ENCODE assay signal across 1 cellular context in genomic region chr17:74987909-74988711, GRCh38.
TF ChIP-seq lines count a peak whose summit lies in the region.

No MANE protein-coding gene starts in this region.

TF ChIP-seq in K562, 482 proteins besides CTCF, POLR2A, EP300 and RAD21 (continued from another document):
- no peak for TF ChIP-seq E2F6 (IDR thresholded peaks at IDR 0.05; ENCODE audit: borderline replicate concordance in 1 of 2, extremely low read depth in 1 of 2, insufficient read depth in 1 of 2, insufficient read length in 1 of 2, low read depth in 1 of 2, low read length in 1 of 2, poor library complexity in 1 of 2, severe bottlenecking in 1 of 2)
- no peak for TF ChIP-seq NFXL1 (CRISPR knock-in tag; IDR thresholded peaks at IDR 0.05)
- peak; percentile 55; the same call in 1 of the 2 replicates for TF ChIP-seq RB1 (IDR thresholded peaks at IDR 0.05; ENCODE audit: low read depth)
- TF ChIP-seq ZFP36 (IDR thresholded peaks at IDR 0.05; ENCODE audit: low read depth, low read length, partially characterized antibody), result no peak
- peak; percentile 27; the same call in 1 of the 2 replicates for TF ChIP-seq TARDBP (IDR thresholded peaks at IDR 0.05)
- TF ChIP-seq FOS (IDR thresholded peaks at IDR 0.05; ENCODE audit: extremely low read depth, insufficient read length), result no peak
- TF ChIP-seq UBTF (IDR thresholded peaks at IDR 0.05; ENCODE audit: borderline replicate concordance in 1 of 2, low read depth in 2 of 2, low read length in 2 of 2), result peak; percentile 53 to 88; a peak in 3 of 4 replicates
- 0 out of 2 replicates have a peak, but pooled peaks have one; percentile 41 for TF ChIP-seq ZNF12 (CRISPR knock-in tag; IDR thresholded peaks at IDR 0.05)
- peak; percentile 37 to 69; a peak in 3 of 4 replicates for TF ChIP-seq MNT (conservative IDR thresholded peaks at IDR 0.05)
- no peak for TF ChIP-seq NCOA1 (IDR thresholded peaks at IDR 0.05; ENCODE audit: low read depth)
- no peak for TF ChIP-seq ZNF561 (CRISPR knock-in tag; conservative IDR thresholded peaks at IDR 0.05)
- TF ChIP-seq ATF1 (CRISPR knock-in tag; IDR thresholded peaks at IDR 0.05), result 0 out of 2 replicates have a peak, but pooled peaks have one; percentile 7
- no peak for TF ChIP-seq ATF1 (tag; IDR thresholded peaks at IDR 0.05)
- TF ChIP-seq KDM5B (IDR thresholded peaks at IDR 0.05; ENCODE audit: insufficient replicate concordance, low read depth, low read length), result peak; percentile 69
- TF ChIP-seq EP400 (IDR thresholded peaks at IDR 0.05), result peak; percentile 64
- no peak for TF ChIP-seq KLF16 (IDR thresholded peaks at IDR 0.05)
- TF ChIP-seq TCF3 (CRISPR knock-in tag; IDR thresholded peaks at IDR 0.05), result no peak
- no peak for TF ChIP-seq SNAPC5 (CRISPR knock-in tag; IDR thresholded peaks at IDR 0.05)
- peak; percentile 32 for TF ChIP-seq SAP30 (IDR thresholded peaks at IDR 0.05; ENCODE audit: borderline replicate concordance, insufficient read depth, low read depth, low read length, poor library complexity, severe bottlenecking)
- TF ChIP-seq RBM14 (IDR thresholded peaks at IDR 0.05; ENCODE audit: borderline replicate concordance, insufficient read depth, low read depth, low read length), result peak; percentile 88; the same call in 1 of the 2 replicates
- TF ChIP-seq ZNF407 (IDR thresholded peaks at IDR 0.05; ENCODE audit: low read depth), result no peak
- TF ChIP-seq MAFF (IDR thresholded peaks at IDR 0.05; ENCODE audit: low read length), result no peak
- TF ChIP-seq ZBTB34 (CRISPR knock-in tag; IDR thresholded peaks at IDR 0.05), result no peak
- no peak for TF ChIP-seq CC2D1A (IDR thresholded peaks at IDR 0.05)
- 0 out of 2 replicates have a peak, but pooled peaks have one; percentile 46 for TF ChIP-seq ETV1 (tag; conservative IDR thresholded peaks at IDR 0.05; ENCODE audit: low read depth)
- TF ChIP-seq HNRNPLL (IDR thresholded peaks at IDR 0.05; ENCODE audit: low read depth, low read length, poor library complexity, severe bottlenecking), result peak; percentile 21
- 0 out of 2 replicates have a peak, but pooled peaks have one; percentile 16 for TF ChIP-seq FOSL1 (tag; conservative IDR thresholded peaks at IDR 0.05)
- TF ChIP-seq PHF8 (IDR thresholded peaks at IDR 0.05; ENCODE audit: borderline replicate concordance, low read length), result peak; percentile 39; the same call in 1 of the 2 replicates
- no peak for TF ChIP-seq RNF2 (IDR thresholded peaks at IDR 0.05)
- TF ChIP-seq POLR2G (IDR thresholded peaks at IDR 0.05; ENCODE audit: low read depth, low read length), result peak; percentile 54
- TF ChIP-seq ZBTB11 (CRISPR knock-in tag; IDR thresholded peaks at IDR 0.05), result no peak; a peak in 1 of 6 replicates
- TF ChIP-seq SRSF1 (IDR thresholded peaks at IDR 0.05; ENCODE audit: low read depth, low read length), result no peak
- TF ChIP-seq NCOA6 (IDR thresholded peaks at IDR 0.05), result no peak
